Comparison of ENCODE assay signal across 11 cellular contexts in genomic region chr3:157139938-157140534, GRCh38. TPM values are rescaled to one million over a fixed set of nuclear protein-coding genes. Genes with fewer than 3 reads are reported as not detected.
DNase-seq lines count a peak whose midpoint lies in the region; ATAC-seq lines count a peak whose summit lies in the region.
"Had no signal": no experiment of that assay in that cellular context is flagged by ENCODE, and none has a peak within 500 bp of the region (broad histone marks: within the 10 kb centered on the region; RNA-seq: fewer than 3 reads in every experiment).

No MANE protein-coding gene starts in this region.

- peaks cover 29% of the 10 kb centered on the region for H3K4me1 Mint-ChIP-seq in T-helper 1 cell treated with Interleukin-12 subunit alpha and Interleukin-12 subunit beta and Interleukin-4 antibody, amounts not matched to agents 30 μg/mL and 1 μg/mL, for 36 hours (ENCODE audit: low read depth)
- peaks cover 10% of the 10 kb centered on the region for H3K4me1 Mint-ChIP-seq in activated naive CD8-positive, alpha-beta T cell (ENCODE audit: low read depth)
- H3K4me1 Mint-ChIP-seq in activated naive CD8-positive, alpha-beta T cell treated with anti-CD3 and anti-CD28 coated beads, Interleukin-2, amount 50 U/mL, for 24 hours, result peaks cover 23% of the 10 kb centered on the region
- H3K4me1 Mint-ChIP-seq in naive thymus-derived CD8-positive, alpha-beta T cell, result peaks cover 5 to 17% (median 13%) of the 10 kb centered on the region in 4 donors

- intact Hi-C loops in Right ventricle myocardium inferior (cut with DNase I), result loop anchor here (5.0 kb wide), 2 partner anchors 593 to 988 kb away; no protein-coding TSS in a partner anchor

- POLR2A ChIA-PET in naive thymus-derived CD8-positive, alpha-beta T cell (lab: Charles Lee), result no interaction called here

- no peaks in the 10 kb centered on the region for H3K27me3 Mint-ChIP-seq in T-helper 1 cell treated with Interleukin-12 subunit alpha and Interleukin-12 subunit beta and Interleukin-4 antibody, amounts not matched to agents 30 μg/mL and 1 μg/mL, for 36 hours (ENCODE audit: low read depth)
- no peaks in the 10 kb centered on the region for H3K27me3 Mint-ChIP-seq in activated naive CD8-positive, alpha-beta T cell
- no peaks in the 10 kb centered on the region for H3K27me3 Mint-ChIP-seq in activated naive CD8-positive, alpha-beta T cell treated with anti-CD3 and anti-CD28 coated beads, Interleukin-2, amount 50 U/mL, for 24 hours
- H3K27me3 Mint-ChIP-seq in naive thymus-derived CD8-positive, alpha-beta T cell, result no peaks in the 10 kb centered on the region

- no peak for DNase-seq in T-helper 1 cell
- DNase-seq in activated naive CD8-positive, alpha-beta T cell treated with anti-CD3 and anti-CD28 coated beads, Interleukin-2, amount 50 U/mL, for 24 hours, result no peak
- DNase-seq in naive thymus-derived CD8-positive, alpha-beta T cell, result no peak
- no peak for DNase-seq in Right ventricle myocardium inferior (ENCODE audit: missing footprints)
- DNase-seq in iPS-NIHi7 (ENCODE audit: extremely low spot score), result no peak
- DNase-seq: Calu3, DMS 273 treated with DMSO at 0.1 percent for 48 hours, H7 had no signal

- no peak for ATAC-seq in activated naive CD8-positive, alpha-beta T cell treated with anti-CD3 and anti-CD28 coated beads, Interleukin-2, amount 50 U/mL, for 24 hours
- no peak for ATAC-seq in naive thymus-derived CD8-positive, alpha-beta T cell
- no peak for ATAC-seq in Right ventricle myocardium inferior
- ATAC-seq: GM23338 had no signal

- H3K4me3 Mint-ChIP-seq in T-helper 1 cell treated with Interleukin-12 subunit alpha and Interleukin-12 subunit beta and Interleukin-4 antibody, amounts not matched to agents 30 μg/mL and 1 μg/mL, for 36 hours, result no peak overlapping the region
- H3K4me3 Mint-ChIP-seq in activated naive CD8-positive, alpha-beta T cell, result no peak overlapping the region
- H3K4me3 Mint-ChIP-seq in activated naive CD8-positive, alpha-beta T cell treated with anti-CD3 and anti-CD28 coated beads, Interleukin-2, amount 50 U/mL, for 24 hours, result no peak overlapping the region
- H3K4me3 Mint-ChIP-seq in naive thymus-derived CD8-positive, alpha-beta T cell, result no peak overlapping the region
- H3K4me3 Mint-ChIP-seq: GM23338 had no signal

- H3K36me3 Mint-ChIP-seq in T-helper 1 cell treated with Interleukin-12 subunit alpha and Interleukin-12 subunit beta and Interleukin-4 antibody, amounts not matched to agents 30 μg/mL and 1 μg/mL, for 36 hours (ENCODE audit: low read depth), result peaks cover 29% of the 10 kb centered on the region
- H3K36me3 Mint-ChIP-seq in activated naive CD8-positive, alpha-beta T cell, result no peaks in the 10 kb centered on the region
- peaks cover 10% of the 10 kb centered on the region for H3K36me3 Mint-ChIP-seq in activated naive CD8-positive, alpha-beta T cell treated with anti-CD3 and anti-CD28 coated beads, Interleukin-2, amount 50 U/mL, for 24 hours (ENCODE audit: low read depth)
- peaks cover 0 to 38% (median 0%) of the 10 kb centered on the region in 3 donors for H3K36me3 Mint-ChIP-seq in naive thymus-derived CD8-positive, alpha-beta T cell

- H3K27ac Mint-ChIP-seq in T-helper 1 cell treated with Interleukin-12 subunit alpha and Interleukin-12 subunit beta and Interleukin-4 antibody, amounts not matched to agents 30 μg/mL and 1 μg/mL, for 36 hours, result peak overlapping the region; percentile 36
- peak overlapping the region; percentile 34 for H3K27ac Mint-ChIP-seq in activated naive CD8-positive, alpha-beta T cell
- H3K27ac Mint-ChIP-seq in activated naive CD8-positive, alpha-beta T cell treated with anti-CD3 and anti-CD28 coated beads, Interleukin-2, amount 50 U/mL, for 24 hours, result no peak overlapping the region
- peak overlapping the region in 6 of 10 donors; percentile 9 to 72 (median 43) for H3K27ac Mint-ChIP-seq in naive thymus-derived CD8-positive, alpha-beta T cell
- H3K27ac Mint-ChIP-seq: GM23338 had no signal

- no peaks in the 10 kb centered on the region for H3K9me3 Mint-ChIP-seq in T-helper 1 cell treated with Interleukin-12 subunit alpha and Interleukin-12 subunit beta and Interleukin-4 antibody, amounts not matched to agents 30 μg/mL and 1 μg/mL, for 36 hours
- no peaks in the 10 kb centered on the region for H3K9me3 Mint-ChIP-seq in activated naive CD8-positive, alpha-beta T cell (ENCODE audit: low read depth)
- H3K9me3 Mint-ChIP-seq in activated naive CD8-positive, alpha-beta T cell treated with anti-CD3 and anti-CD28 coated beads, Interleukin-2, amount 50 U/mL, for 24 hours, result no peaks in the 10 kb centered on the region
- no peaks in the 10 kb centered on the region for H3K9me3 Mint-ChIP-seq in naive thymus-derived CD8-positive, alpha-beta T cell
- H3K9me3 Mint-ChIP-seq: GM23338 had no signal

RNA-seq across cellular contexts. Expression of gene CCNL1, which starts 19.9 kb away (rescaled TPM):
- total RNA-seq in naive thymus-derived CD8-positive, alpha-beta T cell, result 100 to 1,000 TPM; 385 to 388 TPM
- polyA plus RNA-seq in naive thymus-derived CD8-positive, alpha-beta T cell, result 10 to 100 TPM; 52.9 to 57.0 (median 54.9) TPM
- 21.2 TPM for total RNA-seq in Right ventricle myocardium inferior

Comparison
In these comparisons a context has a peak if more than half of its experiments do, and no peak if none do; other contexts are left out.
1. RNA of gene CCNL1, which starts 19.9 kb away (total RNA-seq): 385 to 388 TPM in naive thymus-derived CD8-positive, alpha-beta T cell; 21.2 TPM in Right ventricle myocardium inferior (single experiment); every median in the first group is over 10 times any median in the second.